9 cellular contexts compared by ENCODE assay signal in genomic region chr10:95559466-95559865, GRCh38. TPM values are rescaled to one million over a fixed set of nuclear protein-coding genes. Genes with fewer than 3 reads are reported as not detected.
A peak's percentile ranks its signal among the peaks of the same experiment; 100 is the strongest.
DNase-seq lines count a peak whose midpoint lies in the region; ATAC-seq and TF ChIP-seq lines count a peak whose summit lies in the region.
"Had no signal": no experiment of that assay in that cellular context is flagged by ENCODE, and none has a peak within 500 bp of the region (broad histone marks: within the 10 kb centered on the region; RNA-seq: fewer than 3 reads in every experiment).

No MANE protein-coding gene starts in this region.

- CTCF ChIA-PET in activated CD8-positive, alpha-beta memory T cell treated with anti-CD3 and anti-CD28 coated beads, Interleukin-2, amount 10 ng/mL, durations not matched to agents 7 days and 5 days (lab: Charles Lee): no interaction called here

- intact Hi-C loops in testis (cut with DNase I; ENCODE audit: low total_unique reads): no loop called here

- WGBS in testis, 2 donors: 39 to 64% methylated on average over 4 of the region's 4 CpGs

- H3K4me3 Mint-ChIP-seq in activated CD8-positive, alpha-beta memory T cell treated with anti-CD3 and anti-CD28 coated beads, Interleukin-2, amount 10 ng/mL, durations not matched to agents 7 days and 5 days: peak overlapping the region; percentile 0
- peak overlapping the region; percentile 22 for H3K4me3 Mint-ChIP-seq in memory B cell

- ATAC-seq in activated CD8-positive, alpha-beta memory T cell treated with anti-CD3 and anti-CD28 coated beads, Interleukin-2, amount 10 ng/mL, durations not matched to agents 7 days and 5 days: no peak
- ATAC-seq in memory B cell (ENCODE audit: low read depth) (no peak), GM21423 (IDR thresholded peaks at IDR 0.05; ENCODE audit: unreplicated experiment) (no peak)

- TF ChIP-seq CTCF in testis (IDR thresholded peaks at IDR 0.05): no peak

- H3K9me3 Mint-ChIP-seq in activated CD8-positive, alpha-beta memory T cell treated with anti-CD3 and anti-CD28 coated beads, Interleukin-2, amount 10 ng/mL, durations not matched to agents 7 days and 5 days (ENCODE audit: low read depth): no peaks in the 10 kb centered on the region
- no peaks in the 10 kb centered on the region for H3K9me3 Mint-ChIP-seq in memory B cell

- no peak overlapping the region for H3K27ac Mint-ChIP-seq in activated CD8-positive, alpha-beta memory T cell treated with anti-CD3 and anti-CD28 coated beads, Interleukin-2, amount 10 ng/mL, durations not matched to agents 7 days and 5 days
- H3K27ac Mint-ChIP-seq in memory B cell: no peak overlapping the region

- TF ChIP-seq POLR2A in testis (IDR thresholded peaks at IDR 0.05): no peak

- peaks cover 13% of the 10 kb centered on the region for H3K4me1 Mint-ChIP-seq in activated CD8-positive, alpha-beta memory T cell treated with anti-CD3 and anti-CD28 coated beads, Interleukin-2, amount 10 ng/mL, durations not matched to agents 7 days and 5 days
- peaks cover 4% of the 10 kb centered on the region for H3K4me1 Mint-ChIP-seq in memory B cell

- no peaks in the 10 kb centered on the region for H3K36me3 Mint-ChIP-seq in activated CD8-positive, alpha-beta memory T cell treated with anti-CD3 and anti-CD28 coated beads, Interleukin-2, amount 10 ng/mL, durations not matched to agents 7 days and 5 days
- no peaks in the 10 kb centered on the region for H3K36me3 Mint-ChIP-seq in memory B cell

- no peaks in the 10 kb centered on the region for H3K36me3 ChIP-seq in testis (ENCODE audit: low read depth, missing control alignments)

- no peaks in the 10 kb centered on the region for H3K9me3 ChIP-seq in testis

- no peak for DNase-seq in activated CD8-positive, alpha-beta memory T cell treated with anti-CD3 and anti-CD28 coated beads, Interleukin-2, amount 10 ng/mL, durations not matched to agents 7 days and 5 days
- no peak for DNase-seq in activated CD8-positive, alpha-beta memory T cell treated with anti-CD3 and anti-CD28 coated beads, Interleukin-2, amount 50 U/mL, for 48 hours
- DNase-seq in caudate nucleus (lab: John Stamatoyannopoulos, UW) (peak in 3 of 61 donors; percentile 23 to 41 (median 38)), memory B cell (ENCODE audit: low spot score in 2 of 2) (no peak), testis (no peak), NCI-H1694 (lab: John Stamatoyannopoulos, UW) (no peak), DMS79 treated with DMSO at 0.1 percent for 48 hours (lab: John Stamatoyannopoulos, UW) (no peak)
- DNase-seq: hippocampal formation had no signal

- H3K27me3 Mint-ChIP-seq in activated CD8-positive, alpha-beta memory T cell treated with anti-CD3 and anti-CD28 coated beads, Interleukin-2, amount 10 ng/mL, durations not matched to agents 7 days and 5 days: peaks cover 33% of the 10 kb centered on the region
- peaks cover 4% of the 10 kb centered on the region for H3K27me3 Mint-ChIP-seq in memory B cell

- H3K4me1 ChIP-seq in testis: peaks cover 13% of the 10 kb centered on the region

- peak overlapping the region; percentile 81 to 91 for H3K4me3 ChIP-seq in testis

- H3K27ac ChIP-seq in caudate nucleus (ENCODE audit: low read depth, low read length): peak overlapping the region; percentile 93
- H3K27ac ChIP-seq in testis: peak overlapping the region in 1 of 2 donors; percentile 85

- H3K27me3 ChIP-seq in testis: no peaks in the 10 kb centered on the region

RNA-seq across cellular contexts. Expression of gene SORBS1, which starts 1.7 kb away (rescaled TPM):
- total RNA-seq in activated CD8-positive, alpha-beta memory T cell treated with anti-CD3 and anti-CD28 coated beads, Interleukin-2, amount 10 ng/mL, durations not matched to agents 7 days and 5 days: under 1 TPM; 0.47 to 0.89 TPM
- 10 to 100 TPM; 34.4 to 38.8 TPM for total RNA-seq in testis
- polyA plus RNA-seq in testis (ENCODE audit: insufficient read depth, low read depth, low replicate concordance): 46.6 TPM

Comparison
In these comparisons a context has a peak if more than half of its experiments do, and no peak if none do; other contexts are left out.
1. RNA of gene SORBS1, which starts 1.7 kb away (total RNA-seq): 34.4 to 38.8 TPM in testis; 0.47 to 0.89 TPM in activated CD8-positive, alpha-beta memory T cell treated with anti-CD3 and anti-CD28 coated beads, Interleukin-2, amount 10 ng/mL, durations not matched to agents 7 days and 5 days; every median in the first group is over 10 times any median in the second.